ENCODE assay signal across 25 cellular contexts in the genomic region with DNA sequence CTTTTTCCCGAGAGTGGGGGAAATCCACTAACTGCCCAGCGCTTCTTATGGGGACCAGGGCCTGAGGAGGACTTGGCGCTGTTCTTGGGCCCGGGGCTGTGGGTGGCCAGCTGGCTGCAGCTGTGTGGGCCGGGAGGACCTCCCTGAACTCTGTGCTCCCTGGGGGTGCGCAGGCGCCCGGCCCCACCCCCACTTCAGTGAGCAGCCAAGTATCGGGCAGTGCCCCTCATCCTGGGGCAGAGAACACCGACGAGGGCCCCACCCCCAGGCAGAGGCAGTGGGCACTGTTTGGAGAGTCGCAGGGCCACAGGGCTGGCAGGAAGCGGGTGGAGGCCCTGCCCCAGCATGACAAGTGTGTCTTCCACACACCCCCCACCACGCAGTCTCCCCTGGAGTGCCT. TPM values are rescaled to one million over a fixed set of nuclear protein-coding genes. Genes with fewer than 3 reads are reported as not detected.
DNase-seq lines count a peak whose midpoint lies in the region; ATAC-seq and TF ChIP-seq lines count a peak whose summit lies in the region.
"Had no signal": no experiment of that assay in that cellular context is flagged by ENCODE, and none has a peak within 500 bp of the region (broad histone marks: within the 10 kb centered on the region; RNA-seq: fewer than 3 reads in every experiment).

No MANE protein-coding gene starts in this region.

- intact Hi-C loops in posterior vena cava (cut with DNase I) = no loop called here

- H2AFZ ChIP-seq in SK-N-SH (ENCODE audit: low read depth) = no peak overlapping the region

- H3K4me2 ChIP-seq in SK-N-SH = no peak overlapping the region

- H3K9me3 ChIP-seq in SK-N-SH = no peaks in the 10 kb centered on the region
- H3K9me3 ChIP-seq in HEK293 (ENCODE audit: control insufficient read depth, insufficient read depth, low read depth, low read length) = no peaks in the 10 kb centered on the region
- H3K9me3 ChIP-seq: Caco-2, psoas muscle, SJCRH30 had no signal

- TF ChIP-seq CTCF in SK-N-SH (IDR thresholded peaks at IDR 0.05) = no peak
- no peak for TF ChIP-seq CTCF in HEK293 (tag by site-specific recombination; IDR thresholded peaks at IDR 0.05)

- DNase-seq in SK-N-SH (peak; percentile 34), islet precursor cell (peak; percentile 36), posterior vena cava (ENCODE audit: low spot score) (peak; percentile 47), substantia nigra (lab: John Stamatoyannopoulos, UW) (no peak)
- no peak for DNase-seq in stimulated activated CD4-positive, alpha-beta T cell treated with anti-CD3 and anti-CD28 coated beads, Interleukin-4, amount 100 ng/mL, for 24 hours
- DNase-seq: activated CD4-positive, alpha-beta T cell treated with anti-CD3 and anti-CD28 coated beads, Interleukin-2, amount 50 U/mL, for 4 hours; activated naive CD4-positive, alpha-beta T cell treated with anti-CD3 and anti-CD28 coated beads, Interleukin-2, amount 50 U/mL, for 16 hours; Caco-2; effector CD8-positive, alpha-beta T cell; GOT3; hypothalamus; immature natural killer cell; NCI-H1092 treated with DMSO at 0.1 percent for 48 hours; NCI-H1694 treated with DMSO at 0.1 percent for 48 hours; NCI-H510A; psoas muscle; SJCRH30; stimulated activated naive B cell treated with anti-CD40 and anti-IgM and Interleukin-4, amounts not matched to agents 10 μg/mL and 1 μg/mL and 100 μg/mL, for 72 hours; T-helper 1 cell had no signal

- POLR2A ChIA-PET in SK-N-SH (lab: Yijun Ruan, JAX) = no interaction called here
- POLR2A ChIA-PET in HEK293 (lab: Yijun Ruan, JAX) = no interaction called here

- H3K27ac ChIP-seq in SK-N-SH (ENCODE audit: low read depth in 2 of 2, low read length in 1 of 2) = peak overlapping the region in 1 of 2 experiments; percentile 28; a peak in 1 of 4 replicates
- H3K27ac ChIP-seq in HEK293 (ENCODE audit: extremely low read depth, low read depth, low read length) = no peak overlapping the region
- no peak overlapping the region for H3K27ac ChIP-seq in substantia nigra (ENCODE audit: low read depth, low read length, poor library complexity, severe bottlenecking)
- H3K27ac ChIP-seq: 22Rv1, psoas muscle, SJCRH30 had no signal

- no peak for TF ChIP-seq EP300 in SK-N-SH (IDR thresholded peaks at IDR 0.05; ENCODE audit: borderline replicate concordance in 1 of 2, low read depth in 1 of 2, low read length in 1 of 2)

- WGBS in SK-N-SH (ENCODE audit: low lambda C conversion rate) = 78% methylated on average over 11 of the region's 14 CpGs

- H3K4me1 ChIP-seq in SK-N-SH (ENCODE audit: control insufficient read depth in 1 of 2, insufficient read depth in 2 of 2, low read depth in 1 of 2, low read length in 1 of 2) (peaks cover 0 to 75% of the 10 kb centered on the region in 2 experiments; a peak in 2 of 4 replicates), HEK293 (ENCODE audit: control insufficient read depth, insufficient read depth, low read length) (no peaks in the 10 kb centered on the region)
- H3K4me1 ChIP-seq: Caco-2, psoas muscle, SJCRH30 had no signal

- no peaks in the 10 kb centered on the region for H3K36me3 ChIP-seq in SK-N-SH (replicated peaks in 1 of 2; ENCODE audit: control insufficient read depth in 1 of 2, insufficient read depth in 2 of 2, low read length in 1 of 2)
- H3K36me3 ChIP-seq in HEK293 (ENCODE audit: control insufficient read depth in 2 of 2, insufficient read depth in 1 of 2, low read length in 2 of 2) = no peaks in the 10 kb centered on the region
- H3K36me3 ChIP-seq: SJCRH30 had no signal

- no peak overlapping the region for H3K4me3 ChIP-seq in SK-N-SH (ENCODE audit: low read depth in 2 of 2, low read length in 1 of 2)
- H3K4me3 ChIP-seq in HEK293 (ENCODE audit: low read depth, low read length) = no peak overlapping the region
- H3K4me3 ChIP-seq: psoas muscle, SJCRH30 had no signal

- no peaks in the 10 kb centered on the region for H3K9me2 ChIP-seq in SK-N-SH

- no peaks in the 10 kb centered on the region for H3F3A ChIP-seq in SK-N-SH (replicated peaks; ENCODE audit: insufficient read depth)

- TF ChIP-seq RAD21 in SK-N-SH (IDR thresholded peaks at IDR 0.05; ENCODE audit: low read length) = no peak

- no peaks in the 10 kb centered on the region for H3K79me2 ChIP-seq in SK-N-SH (ENCODE audit: insufficient read depth)

- CTCF ChIA-PET in SK-N-SH (lab: Yijun Ruan, JAX) = interaction anchor here (1.2 to 4.8 kb wide), 4 partner anchors 10 to 21 kb away, joined by 3 to 44 read pairs (median 17); no protein-coding TSS in a partner anchor
- CTCF ChIA-PET in HEK293 (lab: Yijun Ruan, JAX) = interaction anchor here (0.9 to 6.3 kb wide), 2 partner anchors 19 to 268 kb away, joined by 3 to 34 read pairs; no protein-coding TSS in a partner anchor

- H3K9ac ChIP-seq in SK-N-SH = no peak overlapping the region

- no peaks in the 10 kb centered on the region for H3K27me3 ChIP-seq in SK-N-SH (ENCODE audit: insufficient read depth)

- no peak for ATAC-seq in SK-N-SH treated with all-trans-retinoic acid at 6 μM for 48 hours
- ATAC-seq in GM21390 (IDR thresholded peaks at IDR 0.05; ENCODE audit: unreplicated experiment) = no peak
- ATAC-seq: activated T-helper 17 cell treated with anti-CD3 and anti-CD28 coated beads, Interleukin-2, amount 50 U/mL, for 72 hours; left lobe of liver; psoas muscle; stimulated activated naive B cell treated with anti-CD40 and anti-IgM and Interleukin-4, amounts not matched to agents 10 μg/mL and 1 μg/mL and 100 μg/mL, for 72 hours had no signal

- H4K20me1 ChIP-seq in SK-N-SH (ENCODE audit: insufficient read depth) = no peaks in the 10 kb centered on the region

TF ChIP-seq in SK-N-SH, 30 proteins besides CTCF, POLR2A, EP300 and RAD21:
- TF ChIP-seq FOXM1 (IDR thresholded peaks at IDR 0.05; ENCODE audit: low read depth) = no peak
- no peak for TF ChIP-seq RCOR1 (IDR thresholded peaks at IDR 0.05; ENCODE audit: low read length)

TF ChIP-seq in SK-N-SH treated with all-trans-retinoic acid at 6 μM for 48 hours, 23 proteins besides CTCF, POLR2A, EP300 and RAD21:
- TF ChIP-seq, protein P1, sequence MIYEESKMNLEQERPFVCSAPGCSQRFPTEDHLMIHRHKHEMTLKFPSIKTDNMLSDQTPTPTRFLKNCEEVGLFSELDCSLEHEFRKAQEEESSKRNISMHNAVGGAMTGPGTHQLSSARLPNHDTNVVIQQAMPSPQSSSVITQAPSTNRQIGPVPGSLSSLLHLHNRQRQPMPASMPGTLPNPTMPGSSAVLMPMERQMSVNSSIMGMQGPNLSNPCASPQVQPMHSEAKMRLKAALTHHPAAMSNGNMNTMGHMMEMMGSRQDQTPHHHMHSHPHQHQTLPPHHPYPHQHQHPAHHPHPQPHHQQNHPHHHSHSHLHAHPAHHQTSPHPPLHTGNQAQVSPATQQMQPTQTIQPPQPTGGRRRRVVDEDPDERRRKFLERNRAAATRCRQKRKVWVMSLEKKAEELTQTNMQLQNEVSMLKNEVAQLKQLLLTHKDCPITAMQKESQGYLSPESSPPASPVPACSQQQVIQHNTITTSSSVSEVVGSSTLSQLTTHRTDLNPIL (CRISPR knock-in tag; IDR thresholded peaks at IDR 0.05; ENCODE audit: low read depth) = no peak
- no peak for TF ChIP-seq ISL1 (CRISPR knock-in tag; IDR thresholded peaks at IDR 0.05)
- TF ChIP-seq ESRRG (CRISPR knock-in tag; IDR thresholded peaks at IDR 0.05) = no peak

TF ChIP-seq in HEK293, 187 proteins besides CTCF, POLR2A, EP300 and RAD21:
- TF ChIP-seq ZIC2 (tag by site-specific recombination; IDR thresholded peaks at IDR 0.05) = 0 out of 2 replicates have a peak, but pooled peaks have one; percentile 11
- peak; percentile 68 for TF ChIP-seq GLIS1 (tag by site-specific recombination; IDR thresholded peaks at IDR 0.05)
- 0 out of 2 replicates have a peak, but pooled peaks have one; percentile 13 for TF ChIP-seq GLIS2 (tag by site-specific recombination; IDR thresholded peaks at IDR 0.05)
- no peak for TF ChIP-seq ZNF423 (tag by site-specific recombination; IDR thresholded peaks at IDR 0.05)

RNA-seq across cellular contexts. Expression of a gene that starts 32.5 kb away (rescaled TPM):
- polyA plus RNA-seq in SK-N-SH (2012; rRNA removed) = 13.0 and 15.0 TPM in 2 replicates
- 4.5 and 8.6 TPM in 2 replicates for polyA plus RNA-seq in SK-N-SH (2012; cell fraction: cytosol; rRNA removed)
- polyA plus RNA-seq in SK-N-SH (2012; cell fraction: nucleus; rRNA removed) = 21.6 and 27.3 TPM in 2 replicates
- total RNA-seq in posterior vena cava = 1 to 10 TPM; 4.5 to 6.5 TPM

Comparison
In these comparisons a context has a peak if more than half of its experiments do, and no peak if none do; other contexts are left out.
1. DNase-seq: peak in SK-N-SH (single experiment), islet precursor cell (single experiment) and posterior vena cava (single experiment); none in stimulated activated CD4-positive, alpha-beta T cell treated with anti-CD3 and anti-CD28 coated beads, Interleukin-4, amount 100 ng/mL, for 24 hours (single experiment) and substantia nigra (0 of 49).